21 cellular contexts compared by ENCODE assay signal in the genomic region with DNA sequence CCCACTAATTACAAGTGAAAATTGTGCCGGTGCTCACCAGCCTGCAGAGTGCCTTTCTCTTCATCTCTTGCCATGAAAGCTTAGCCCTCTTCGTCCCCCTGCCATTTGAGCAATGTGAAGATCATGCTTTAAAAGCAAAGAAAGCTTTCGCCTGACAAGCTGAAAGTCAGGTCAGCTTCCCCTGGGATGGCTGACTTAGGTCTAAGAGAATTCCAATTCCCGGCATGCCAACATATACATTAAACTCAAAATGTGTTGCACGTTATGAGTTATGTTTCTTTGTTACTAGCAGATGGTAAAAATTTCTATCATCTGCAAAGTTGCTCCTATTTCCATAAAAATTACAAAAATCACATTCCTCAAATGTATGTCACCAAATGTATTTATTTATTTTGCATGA.
DNase-seq lines count a peak whose midpoint lies in the region; ATAC-seq and TF ChIP-seq lines count a peak whose summit lies in the region.
"Had no signal": no experiment of that assay in that cellular context is flagged by ENCODE, and none has a peak within 500 bp of the region (broad histone marks: within the 10 kb centered on the region; RNA-seq: fewer than 3 reads in every experiment).

No MANE protein-coding gene starts in this region.

- DNase-seq in AG04450 (ENCODE audit: low read depth, low spot score) = no peak
- no peak for DNase-seq in HFFc6
- DNase-seq in fibroblast of gingiva (ENCODE audit: low read depth) = peak; percentile 59
- peak; percentile 53 for DNase-seq in osteoblast (ENCODE audit: insufficient read length, low spot score, missing footprints)
- no peak for DNase-seq in GF-D8 (lab: John Stamatoyannopoulos, UW)
- DNase-seq in HUDEP-2 (lab: John Stamatoyannopoulos, UW; ENCODE audit: unreplicated experiment in 76 of 76) = no peak
- DNase-seq: CD8-positive, alpha-beta T cell; DMS79; GDM1; NCI-H1436; NCI-H2029 treated with DMSO at 0.1 percent for 48 hours; NCI-H2171 treated with DMSO at 0.1 percent for 48 hours; NCI-H510A; NCI-H774; PC-9 had no signal

- H3K9me3 ChIP-seq in AG04450 (ENCODE audit: control insufficient read depth, insufficient read depth, low read length) = no peaks in the 10 kb centered on the region
- no peaks in the 10 kb centered on the region for H3K9me3 ChIP-seq in osteoblast (ENCODE audit: low read depth, low read length)
- H3K9me3 ChIP-seq: HAP-1, SJSA1 had no signal

- H3K4me2 ChIP-seq in osteoblast (ENCODE audit: insufficient read depth, low read length) = peak overlapping the region; percentile 58
- H3K4me2 ChIP-seq: KMS-11, PC-9 had no signal

- peak overlapping the region; percentile 33 for H3K4me3 Mint-ChIP-seq in HFFc6
- H3K4me3 Mint-ChIP-seq: CD8-positive, alpha-beta T cell had no signal

- H3K27ac Mint-ChIP-seq in HFFc6 = peak overlapping the region; percentile 86
- H3K27ac Mint-ChIP-seq: CD8-positive, alpha-beta T cell had no signal

- TF ChIP-seq CTCF in AG04450 (IDR thresholded peaks at IDR 0.05; ENCODE audit: low read depth, low read length) (no peak), HFFc6 (IDR thresholded peaks at IDR 0.05) (no peak), osteoblast (IDR thresholded peaks at IDR 0.05; ENCODE audit: extremely low read depth, low read depth, low read length) (no peak)

- peaks cover 65% of the 10 kb centered on the region for H3K4me1 Mint-ChIP-seq in HFFc6 (ENCODE audit: low read depth)

- H3K27me3 ChIP-seq in AG04450 (ENCODE audit: control insufficient read depth, insufficient read depth, low read length) (no peaks in the 10 kb centered on the region), osteoblast (ENCODE audit: insufficient read depth, low read length) (no peaks in the 10 kb centered on the region)
- H3K27me3 ChIP-seq: SJSA1 had no signal

- H3K27ac ChIP-seq in AG04450 (ENCODE audit: low read depth, low read length) (peak overlapping the region; percentile 97), osteoblast (ENCODE audit: low read depth, low read length) (peak overlapping the region; percentile 97)
- H3K27ac ChIP-seq: KMS-11, PC-9 had no signal

- H3K79me2 ChIP-seq in osteoblast (ENCODE audit: insufficient read depth, low read length) = no peaks in the 10 kb centered on the region

- ATAC-seq in GM21526 (IDR thresholded peaks at IDR 0.05; ENCODE audit: low FRiP score, unreplicated experiment) (no peak), HG03025 (IDR thresholded peaks at IDR 0.05; ENCODE audit: low FRiP score, unreplicated experiment) (no peak)
- ATAC-seq: CD8-positive, alpha-beta T cell; HepG2 had no signal

- H3K9me3 Mint-ChIP-seq in HFFc6 = no peaks in the 10 kb centered on the region
- H3K9me3 Mint-ChIP-seq: CD8-positive, alpha-beta T cell had no signal

- H3K4me1 ChIP-seq in osteoblast (ENCODE audit: insufficient read depth, low read length) = peaks cover 57% of the 10 kb centered on the region
- H3K4me1 ChIP-seq: HAP-1 had no signal

- CTCF ChIA-PET in AG04450 (lab: Charles Lee) = interaction anchor here (0.7 to 2.1 kb wide), 5 partner anchors 9 to 287 kb away, joined by 3 to 5 read pairs (median 4); no protein-coding TSS in a partner anchor

- POLR2A ChIA-PET in AG04450 (lab: Yijun Ruan, JAX) = interaction anchor here (1.2 to 1.7 kb wide), 2 partner anchors 133 to 230 kb away, joined by 3 to 7 read pairs; no protein-coding TSS in a partner anchor

- no peaks in the 10 kb centered on the region for H3K36me3 ChIP-seq in osteoblast (ENCODE audit: insufficient read depth, low read length)
- H3K36me3 ChIP-seq: HAP-1, SJSA1 had no signal

- no peak overlapping the region for H3K4me3 ChIP-seq in AG04450 (ENCODE audit: low read depth, low read length)
- peak overlapping the region; percentile 14 for H3K4me3 ChIP-seq in osteoblast (ENCODE audit: insufficient read depth, low read length)
- H3K4me3 ChIP-seq: HAP-1, PC-9, SJSA1 had no signal

- peak overlapping the region; percentile 64 for H2AFZ ChIP-seq in osteoblast (ENCODE audit: low read length)
- H2AFZ ChIP-seq: PC-9 had no signal

- no peaks in the 10 kb centered on the region; the same call in 1 of the 2 replicates for H3K36me3 Mint-ChIP-seq in HFFc6 (ENCODE audit: low read depth)

- H4K20me1 ChIP-seq in osteoblast (ENCODE audit: insufficient read depth, low read length) = no peaks in the 10 kb centered on the region

- no peaks in the 10 kb centered on the region for H3K27me3 Mint-ChIP-seq in HFFc6 (ENCODE audit: insufficient read depth)

Comparison
In these comparisons a context has a peak if more than half of its experiments do, and no peak if none do; other contexts are left out.
1. DNase-seq: peak in fibroblast of gingiva (single experiment) and osteoblast (single experiment); none in AG04450 (single experiment), HFFc6 (single experiment), GF-D8 (single experiment) and HUDEP-2 (0 of 76).